ENCODE assay signal across 7 cellular contexts in genomic region chr7:44842675-44843074, GRCh38. TPM values are rescaled to one million over a fixed set of nuclear protein-coding genes. Genes with fewer than 3 reads are reported as not detected.
A peak's percentile ranks its signal among the peaks of the same experiment; 100 is the strongest.
DNase-seq lines count a peak whose midpoint lies in the region; ATAC-seq and TF ChIP-seq lines count a peak whose summit lies in the region.
"Not testable (repeated sequence)": the region's sequence is repeated elsewhere in the genome, so short reads cannot be mapped to it uniquely, and the experiment has no call there.

No MANE protein-coding gene starts in this region.

- H3K36me3 ChIP-seq in adipocyte (ENCODE audit: control insufficient read depth, insufficient read depth, low read length, severe bottlenecking) (peaks cover 14% of the 10 kb centered on the region), psoas muscle (ENCODE audit: insufficient read depth in 1 of 2, low read depth in 1 of 2) (peaks cover 3 to 46% of the 10 kb centered on the region in 2 donors)
- H3K36me3 ChIP-seq in hepatocyte (replicated peaks; ENCODE audit: insufficient read depth, low read depth), result not testable (repeated sequence)

- not testable (repeated sequence) for TF ChIP-seq CTCF in hepatocyte (IDR thresholded peaks at IDR 0.05; ENCODE audit: poor library complexity); psoas muscle (IDR thresholded peaks at IDR 0.05)

- H2AFZ ChIP-seq in hepatocyte, result not testable (repeated sequence)

- H3K27me3 Mint-ChIP-seq in activated T-cell treated with anti-CD3 and anti-CD28 coated beads, Interleukin-2, amount 50 U/mL, for 24 hours, result not testable (repeated sequence)

- not testable (repeated sequence) for H3K9me3 ChIP-seq in adipocyte (ENCODE audit: control insufficient read depth, low read length); hepatocyte (ENCODE audit: low read depth); psoas muscle

- peak; percentile 57 for ATAC-seq in Right ventricle myocardium superior (ENCODE audit: poor library complexity)
- not testable (repeated sequence) for ATAC-seq in psoas muscle

- peaks cover 94% of the 10 kb centered on the region for H3K79me2 ChIP-seq in hepatocyte

- H3K4me1 ChIP-seq in adipocyte (ENCODE audit: control insufficient read depth, insufficient read depth, low read length) (peaks cover 44% of the 10 kb centered on the region), psoas muscle (peaks cover 34% of the 10 kb centered on the region)
- H3K4me1 ChIP-seq in hepatocyte (ENCODE audit: insufficient read depth), result not testable (repeated sequence)

- not testable (repeated sequence) for H3K9me2 ChIP-seq in hepatocyte (replicated peaks; ENCODE audit: insufficient read depth)

- not testable (repeated sequence) for H3K9me3 Mint-ChIP-seq in activated T-cell treated with anti-CD3 and anti-CD28 coated beads, Interleukin-2, amount 50 U/mL, for 24 hours

- intact Hi-C loops in Right ventricle myocardium superior (cut with DNase I); psoas muscle (cut with DNase I): not testable (repeated sequence)

- peaks cover 76% of the 10 kb centered on the region for H3K36me3 Mint-ChIP-seq in activated T-cell treated with anti-CD3 and anti-CD28 coated beads, Interleukin-2, amount 50 U/mL, for 24 hours (ENCODE audit: low read depth)

- not testable (repeated sequence) for H3K4me2 ChIP-seq in hepatocyte

- H3K4me3 ChIP-seq in adipocyte (ENCODE audit: low read length), result peak overlapping the region; percentile 32
- not testable (repeated sequence) for H3K4me3 ChIP-seq in hepatocyte, psoas muscle

- H3K27me3 ChIP-seq in adipocyte (replicated peaks; ENCODE audit: control insufficient read depth, insufficient read depth, low read length); hepatocyte; psoas muscle (ENCODE audit: insufficient read depth in 3 of 3, low read length in 2 of 3): not testable (repeated sequence)

- peaks cover 51% of the 10 kb centered on the region for H3K4me1 Mint-ChIP-seq in activated T-cell treated with anti-CD3 and anti-CD28 coated beads, Interleukin-2, amount 50 U/mL, for 24 hours (ENCODE audit: low read depth)

- peak overlapping the region; percentile 1 for H3K27ac Mint-ChIP-seq in activated T-cell treated with anti-CD3 and anti-CD28 coated beads, Interleukin-2, amount 50 U/mL, for 24 hours

- H3K4me3 Mint-ChIP-seq in activated T-cell treated with anti-CD3 and anti-CD28 coated beads, Interleukin-2, amount 50 U/mL, for 24 hours, result not testable (repeated sequence)

- H3K9ac ChIP-seq in adipocyte (ENCODE audit: low read length), result not testable (repeated sequence)

- peaks cover 37% of the 10 kb centered on the region for H4K20me1 ChIP-seq in hepatocyte (ENCODE audit: insufficient read depth, poor library complexity, severe bottlenecking)

- DNase-seq in D341Med (ENCODE audit: low spot score) (peak; percentile 55), NCI-H82 treated with DMSO at 0.1 percent for 48 hours (lab: John Stamatoyannopoulos, UW; ENCODE audit: unreplicated experiment) (peak; percentile 28), Right ventricle myocardium superior (peak; percentile 50)
- not testable (repeated sequence) for DNase-seq in activated T-cell treated with anti-CD3 and anti-CD28 coated beads, Interleukin-2, amount 50 U/mL, for 24 hours; adipocyte (ENCODE audit: low read depth); hepatocyte (ENCODE audit: low spot score); psoas muscle

- WGBS in hepatocyte (ENCODE audit: low lambda C conversion rate, missing lambda C conversion rate), result 76% methylated on average over 8 of the region's 8 CpGs
- 49 to 70% (median 51%) methylated on average over 8 of the region's 8 CpGs for WGBS in psoas muscle, 3 donors

- H3K27ac ChIP-seq in hepatocyte, result peak overlapping the region; percentile 27
- H3K27ac ChIP-seq in psoas muscle, result peak overlapping the region; percentile 39

RNA-seq across cellular contexts. Expression of gene H2AZ2, which starts 5.2 kb away (rescaled TPM):
- total RNA-seq in Right ventricle myocardium superior (257 TPM), hepatocyte (176 and 178 TPM in 2 replicates), psoas muscle (100 to 1,000 TPM; 121 to 155 (median 127) TPM)
- polyA plus RNA-seq in hepatocyte (132 and 138 TPM in 2 replicates), psoas muscle (100 to 1,000 TPM in 1 of 3 donors, 10 to 100 TPM in 2; 37.1 to 129 (median 66.5) TPM)

RNA-seq across cellular contexts. Expression of gene PURB, which starts 42.7 kb away (rescaled TPM):
- total RNA-seq in Right ventricle myocardium superior (13.3 TPM), hepatocyte (21.4 and 25.5 TPM in 2 replicates), psoas muscle (10 to 100 TPM; 14.1 to 27.2 (median 21.8) TPM)
- polyA plus RNA-seq in hepatocyte (3.2 and 3.5 TPM in 2 replicates), psoas muscle (10 to 100 TPM in 2 of 3 donors, 1 to 10 TPM in 1; 8.8 to 25.5 (median 18.8) TPM)

RNA-seq across cellular contexts. Expression of gene PPIA, which starts 46.2 kb away (rescaled TPM):
- total RNA-seq in Right ventricle myocardium superior, result 471 TPM
- total RNA-seq in hepatocyte, result 2,189 and 2,465 TPM in 2 replicates
- polyA plus RNA-seq in hepatocyte, result 2,123 and 2,231 TPM in 2 replicates
- total RNA-seq in psoas muscle, result 100 to 1,000 TPM; 251 to 725 (median 513) TPM
- polyA plus RNA-seq in psoas muscle, result 1,000 to 10,000 TPM; 1,071 to 3,448 (median 1,168) TPM
